ENCODE assay signal across 8 cellular contexts in the genomic region with DNA sequence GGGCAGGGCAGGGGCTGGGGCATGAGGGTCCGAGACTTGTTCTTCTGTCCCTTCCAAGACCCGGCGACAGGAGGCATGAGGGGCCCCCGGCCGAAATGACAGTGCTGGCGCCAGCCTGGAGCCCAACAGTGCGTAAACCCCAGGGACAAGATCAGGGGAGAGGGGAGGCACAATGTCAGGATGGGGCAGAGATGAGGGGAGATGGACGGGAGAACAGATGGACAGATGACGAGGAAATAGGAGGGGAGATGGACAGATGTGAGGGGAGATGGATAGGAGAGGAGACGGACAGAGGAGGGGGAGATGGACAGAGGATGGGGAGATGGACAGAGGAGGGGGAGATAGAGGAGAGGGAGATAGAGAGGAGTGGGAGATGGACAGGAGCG. TPM values are rescaled to one million over a fixed set of nuclear protein-coding genes. Genes with fewer than 3 reads are reported as not detected.
A peak's percentile ranks its signal among the peaks of the same experiment; 100 is the strongest.
DNase-seq lines count a peak whose midpoint lies in the region; ATAC-seq, FAIRE-seq and TF ChIP-seq lines count a peak whose summit lies in the region.

No MANE protein-coding gene starts in this region.

- intact Hi-C loops in CD8-positive, alpha-beta T cell (cut with DNase I, micrococcal nuclease) = loop anchor here (1.0 to 10.0 kb wide), 8 partner anchors 13 to 250 kb away; a partner anchor contains a TSS
- intact Hi-C loops in OCI-LY7 (cut with micrococcal nuclease; ENCODE audit: unreplicated experiment) = no loop called here

- POLR2A ChIA-PET in CD8-positive, alpha-beta T cell (lab: Charles Lee) = interaction anchor here (2.3 kb wide), 1 partner anchor 14 kb away, joined by 13 read pairs; a partner anchor contains a TSS
- POLR2A ChIA-PET in OCI-LY7 (lab: Charles Lee) (no interaction called here), H1 (lab: Charles Lee; ENCODE audit: partially characterized antibody) (no interaction called here)

- no peak for DNase-seq in CD8-positive, alpha-beta T cell
- DNase-seq in OCI-LY7 (ENCODE audit: low spot score) (no peak), H1 (ENCODE audit: low read depth in 1 of 2, low spot score in 2 of 2) (no peak), osteocyte (ENCODE audit: extremely low spot score, unreplicated experiment) (no peak), NOMO-1 treated with dmso at 0.1 percent for 144 hours (lab: John Stamatoyannopoulos, UW; ENCODE audit: unreplicated experiment) (no peak), ACHN (no peak), DMS79 treated with DMSO at 0.1 percent for 48 hours (lab: John Stamatoyannopoulos, UW) (no peak)

- H3K27me3 Mint-ChIP-seq in CD8-positive, alpha-beta T cell (ENCODE audit: low read depth) = no peaks in the 10 kb centered on the region
- H3K27me3 Mint-ChIP-seq in osteocyte (ENCODE audit: unreplicated experiment) = no peaks in the 10 kb centered on the region

- H3K27ac Mint-ChIP-seq in CD8-positive, alpha-beta T cell = peak overlapping the region; percentile 98
- H3K27ac Mint-ChIP-seq in osteocyte (ENCODE audit: unreplicated experiment) = peak overlapping the region; percentile 52

- H3K4me3 Mint-ChIP-seq in CD8-positive, alpha-beta T cell = peak overlapping the region; percentile 91
- H3K4me3 Mint-ChIP-seq in osteocyte (ENCODE audit: unreplicated experiment) = peak overlapping the region; percentile 80

- no peaks in the 10 kb centered on the region for H3K9me3 Mint-ChIP-seq in CD8-positive, alpha-beta T cell
- no peaks in the 10 kb centered on the region for H3K9me3 Mint-ChIP-seq in osteocyte (ENCODE audit: unreplicated experiment)

- no peak overlapping the region for H3K9ac ChIP-seq in H1 (replicated peaks in 1 of 4; ENCODE audit: extremely low read depth in 1 of 4, low read depth in 3 of 4, low read length in 3 of 4)

- no peak for FAIRE-seq in H1 (lab: Jason Lieb, UNC)

- peak overlapping the region; percentile 81; the same call in 1 of the 2 replicates for H2BK15ac ChIP-seq in H1 (ENCODE audit: low read length)

- CTCF ChIA-PET in CD8-positive, alpha-beta T cell (lab: Charles Lee) = interaction anchor here (1.3 to 2.3 kb wide), 2 partner anchors 11 to 90 kb away, joined by 3 to 19 read pairs; no protein-coding TSS in a partner anchor
- CTCF ChIA-PET in OCI-LY7 (lab: Charles Lee; ENCODE audit: unreplicated experiment) = no interaction called here
- CTCF ChIA-PET in H1 (lab: Charles Lee; ENCODE audit: partially characterized antibody) = interaction anchor here (0.6 to 4.7 kb wide), 2 partner anchors 80 to 96 kb away, joined by 3 to 20 read pairs; no protein-coding TSS in a partner anchor

- H4K5ac ChIP-seq in H1 (ENCODE audit: insufficient read length, low read depth, low read length) = no peak overlapping the region

- peak overlapping the region; percentile 98 for H3K4me3 ChIP-seq in CD8-positive, alpha-beta T cell (ENCODE audit: low read depth, low read length)
- peak overlapping the region; percentile 69 for H3K4me3 ChIP-seq in OCI-LY7 (ENCODE audit: low read depth, low read length, poor library complexity, severe bottlenecking)
- peak overlapping the region in 1 of 4 experiments; percentile 58; a peak in 1 of 8 replicates for H3K4me3 ChIP-seq in H1 (ENCODE audit: extremely low read depth in 1 of 4, insufficient read depth in 2 of 4, low read depth in 3 of 4, low read length in 4 of 4)

- peak overlapping the region; percentile 97 for H3K4me2 ChIP-seq in OCI-LY7 (ENCODE audit: low read length)
- peak overlapping the region; percentile 9 to 48; a peak in 2 of 4 replicates for H3K4me2 ChIP-seq in H1 (ENCODE audit: insufficient read depth in 1 of 2, low read depth in 2 of 2, low read length in 2 of 2)

- H3K79me1 ChIP-seq in H1 (ENCODE audit: low read depth, low read length) = no peaks in the 10 kb centered on the region

- H3K18ac ChIP-seq in H1 (ENCODE audit: extremely low read depth, low read length) = peak overlapping the region; percentile 32; the same call in 1 of the 2 replicates

- TF ChIP-seq POLR2A in H1 (IDR thresholded peaks at IDR 0.05; ENCODE audit: control extremely low read depth in 1 of 2, low read depth in 2 of 2, low read length in 2 of 2) = no peak

- H3K23me2 ChIP-seq in H1 (ENCODE audit: low read depth, low read length) = no peaks in the 10 kb centered on the region; the same call in 1 of the 2 replicates

- 83% methylated on average over 7 of the region's 11 CpGs; no CpG with 5 or more reads in 1 of the 2 experiments for WGBS in H1 (ENCODE audit: extremely low coverage in 1 of 2, insufficient coverage in 1 of 2, insufficient read length in 1 of 2, insufficient replicate concordance in 2 of 2, low coverage in 1 of 2, low lambda C conversion rate in 2 of 2, missing lambda C conversion rate in 1 of 2), 2 experiments

- H2BK12ac ChIP-seq in H1 (ENCODE audit: low read depth, low read length) = 0 out of 2 replicates have a peak overlapping the region, but pooled peaks have one; percentile 27

- H3K14ac ChIP-seq in H1 (ENCODE audit: insufficient read length) = no peak overlapping the region

- H3K9me2 ChIP-seq in OCI-LY7 (ENCODE audit: insufficient read depth, low read length) = no peaks in the 10 kb centered on the region

- H2BK120ac ChIP-seq in H1 (replicated peaks; ENCODE audit: low read depth, low read length) = no peak overlapping the region

- H3K9me3 ChIP-seq in CD8-positive, alpha-beta T cell (ENCODE audit: low read length) = no peaks in the 10 kb centered on the region
- H3K9me3 ChIP-seq in OCI-LY7 (ENCODE audit: low read length) (no peaks in the 10 kb centered on the region), H1 (ENCODE audit: insufficient read depth in 2 of 2, low read depth in 1 of 2, low read length in 1 of 2) (no peaks in the 10 kb centered on the region; a peak in 1 of 4 replicates)

- no peak overlapping the region for H2BK20ac ChIP-seq in H1 (ENCODE audit: low read length)

- BruUV-seq in OCI-LY7 (replicated peaks; lab: Mats Ljungman, UMichigan) = no TSS peak

- H3K36me3 ChIP-seq in CD8-positive, alpha-beta T cell (ENCODE audit: insufficient read depth, low read length) = peaks cover 14% of the 10 kb centered on the region
- H3K36me3 ChIP-seq in OCI-LY7 (ENCODE audit: insufficient read depth, low read length) (peaks cover 18% of the 10 kb centered on the region; the same call in 1 of the 2 replicates), H1 (ENCODE audit: control insufficient read depth in 2 of 4, insufficient read depth in 4 of 4, low read length in 3 of 4) (peaks cover 0 to 2% (median 0%) of the 10 kb centered on the region in 4 experiments; a peak in 2 of 8 replicates)

- H4K8ac ChIP-seq in H1 (ENCODE audit: extremely low read depth, insufficient read depth, low read length) = no peak overlapping the region

- no peak for TF ChIP-seq RAD21 in H1 (IDR thresholded peaks at IDR 0.05 in 1 of 2, conservative IDR thresholded peaks at IDR 0.05 in 1 of 2; ENCODE audit: low read depth in 2 of 2, low read length in 2 of 2)

- H3K4ac ChIP-seq in H1 (replicated peaks; ENCODE audit: insufficient read length, low read depth, low read length) = no peak overlapping the region

- peak overlapping the region; percentile 96 for H3K27ac ChIP-seq in CD8-positive, alpha-beta T cell (ENCODE audit: low read depth, low read length)
- H3K27ac ChIP-seq in OCI-LY7 (ENCODE audit: low read depth, low read length, poor library complexity, severe bottlenecking) (peak overlapping the region; percentile 44), H1 (ENCODE audit: low read depth, low read length) (no peak overlapping the region)

- H3K36me3 Mint-ChIP-seq in CD8-positive, alpha-beta T cell = peaks cover 31% of the 10 kb centered on the region
- peaks cover 5% of the 10 kb centered on the region for H3K36me3 Mint-ChIP-seq in osteocyte (ENCODE audit: unreplicated experiment)

- H3K27me3 ChIP-seq in CD8-positive, alpha-beta T cell (ENCODE audit: insufficient read depth, low read length) = no peaks in the 10 kb centered on the region
- H3K27me3 ChIP-seq in H1 (replicated peaks in 1 of 4; ENCODE audit: control insufficient read depth in 3 of 4, extremely low read depth in 1 of 4, insufficient read depth in 3 of 4, low read length in 3 of 4) = peaks cover 0 to 5% (median 0%) of the 10 kb centered on the region in 4 experiments; a peak in 4 of 7 replicates

- H3K23ac ChIP-seq in H1 (ENCODE audit: insufficient read length) = no peak overlapping the region

- H4K91ac ChIP-seq in H1 (replicated peaks; ENCODE audit: insufficient read length, low read length) = no peak overlapping the region

- H4K20me1 ChIP-seq in OCI-LY7 (ENCODE audit: insufficient read depth, low read length) (no peaks in the 10 kb centered on the region), H1 (replicated peaks in 1 of 2; ENCODE audit: control insufficient read depth in 1 of 2, insufficient read depth in 2 of 2, low read length in 2 of 2) (no peaks in the 10 kb centered on the region)

- peaks cover 51% of the 10 kb centered on the region for H3K4me1 Mint-ChIP-seq in CD8-positive, alpha-beta T cell (ENCODE audit: low read depth)
- peaks cover 21% of the 10 kb centered on the region for H3K4me1 Mint-ChIP-seq in osteocyte (ENCODE audit: unreplicated experiment)

- H3K56ac ChIP-seq in H1 (replicated peaks; ENCODE audit: insufficient read length, low read depth, low read length) = no peak overlapping the region

- peaks cover 52% of the 10 kb centered on the region for H3K4me1 ChIP-seq in CD8-positive, alpha-beta T cell (ENCODE audit: insufficient read depth, low read length)
- H3K4me1 ChIP-seq in OCI-LY7 (ENCODE audit: insufficient read depth, low read length, poor library complexity, severe bottlenecking) (peaks cover 40% of the 10 kb centered on the region), H1 (replicated peaks in 1 of 4; ENCODE audit: control insufficient read depth in 3 of 4, insufficient read depth in 4 of 4, low read length in 3 of 4) (0 out of 7 replicates have a peak, but pooled peaks cover 0 to 5% (median 0%) of the 10 kb centered on the region in 4 experiments)

- in situ Hi-C loops in ACHN (cut with HindIII; ENCODE audit: low pct_ligation_motif_present, low pct_unique_long_range_greater_than_20kb, low sequenced_read_pairs) = no loop called here

- H2AK5ac ChIP-seq in H1 (ENCODE audit: low read depth, low read length) = no peak overlapping the region

- no peak for TF ChIP-seq EP300 in H1 (IDR thresholded peaks at IDR 0.05; ENCODE audit: borderline replicate concordance in 1 of 2, low read depth in 2 of 2, low read length in 2 of 2)

- no peak for ATAC-seq in CD8-positive, alpha-beta T cell
- ATAC-seq in GM21528 (IDR thresholded peaks at IDR 0.05; ENCODE audit: low FRiP score, unreplicated experiment) = no peak

- H3K79me2 ChIP-seq in OCI-LY7 (ENCODE audit: insufficient read depth, low read depth, low read length) (no peaks in the 10 kb centered on the region), H1 (ENCODE audit: control insufficient read depth in 1 of 2, insufficient read depth in 2 of 2, low read length in 2 of 2) (no peaks in the 10 kb centered on the region)

- H2AFZ ChIP-seq in OCI-LY7 (ENCODE audit: low read length) (no peak overlapping the region), H1 (ENCODE audit: low read length) (no peak overlapping the region)

- TF ChIP-seq CTCF in CD8-positive, alpha-beta T cell (IDR thresholded peaks at IDR 0.05) = no peak
- TF ChIP-seq CTCF in OCI-LY7 (conservative IDR thresholded peaks at IDR 0.05; ENCODE audit: low read length) = no peak
- TF ChIP-seq CTCF in H1 (IDR thresholded peaks at IDR 0.05; ENCODE audit: control extremely low read depth in 1 of 3, insufficient read depth in 1 of 3, low read depth in 1 of 3, low read length in 3 of 3) = no peak
- no peak for TF ChIP-seq CTCF in osteocyte (IDR thresholded peaks at IDR 0.05)

- no peak overlapping the region for H2BK5ac ChIP-seq in H1 (ENCODE audit: low read depth, low read length)

RNA-seq across cellular contexts. Expression of a gene that starts 0.5 kb away (rescaled TPM):
- total RNA-seq in CD8-positive, alpha-beta T cell = 100 to 1,000 TPM; 246 to 259 TPM
- total RNA-seq in OCI-LY7 (2014; rRNA removed; shearing (Covaris generic)) = 8.2 and 10.1 TPM in 2 replicates
- total RNA-seq in OCI-LY7 (2022) = 8.4 and 11.7 TPM in 2 replicates
- 1.6 and 2.6 TPM in 2 replicates for total RNA-seq in H1 (2021; fragmentation: NEBNext Ultra II Directional; extraction: Animal tissue kit (Norgen Biotek cat#: 25700))
- polyA plus RNA-seq in H1 (2011; rRNA removed) = 3.2 and 3.9 TPM in 2 replicates
- 2.1 TPM for polyA plus RNA-seq in H1 (2011; cell fraction: cytosol; rRNA removed)
- polyA plus RNA-seq in H1 (2011; cell fraction: nucleus; rRNA removed) = 2.8 TPM
- 1.8 to 3.5 TPM (median 2.2 TPM) in 4 replicates for polyA plus RNA-seq in H1 (2012, experiment 1 of 2)
- 2.4 TPM for polyA plus RNA-seq in H1 (2012, experiment 2 of 2)
- polyA plus RNA-seq in H1 (2013, experiment 1 of 2) = 2.3 TPM
- 2.1 TPM for polyA plus RNA-seq in H1 (2013, experiment 2 of 2)
- polyA minus RNA-seq in H1 (2011; rRNA and poly(A)+ RNA removed) = 0.39 TPM in 1 of 2 replicates, not detected in the other
- polyA minus RNA-seq in H1 (2011; cell fraction: cytosol; rRNA and poly(A)+ RNA removed) = not detected
- not detected for polyA minus RNA-seq in H1 (2011; cell fraction: nucleus; rRNA and poly(A)+ RNA removed)
- 10.8 and 11.3 TPM in 2 replicates for total RNA-seq in osteocyte

RNA-seq across cellular contexts. Expression of a gene that starts 12.9 kb away (rescaled TPM):
- total RNA-seq in CD8-positive, alpha-beta T cell = 1,000 to 10,000 TPM; 5,165 to 5,323 TPM
- total RNA-seq in OCI-LY7 (2014; rRNA removed; shearing (Covaris generic)) = 6,720 and 8,461 TPM in 2 replicates
- total RNA-seq in OCI-LY7 (2022) (2,999 and 3,606 TPM in 2 replicates), osteocyte (2,592 and 2,617 TPM in 2 replicates)
- total RNA-seq in H1 (2021; fragmentation: NEBNext Ultra II Directional; extraction: Animal tissue kit (Norgen Biotek cat#: 25700)) = 3,305 and 3,520 TPM in 2 replicates
- 8,501 and 8,868 TPM in 2 replicates for polyA plus RNA-seq in H1 (2011; rRNA removed)
- polyA plus RNA-seq in H1 (2011; cell fraction: cytosol; rRNA removed) = 6,473 TPM
- 8,490 TPM for polyA plus RNA-seq in H1 (2011; cell fraction: nucleus; rRNA removed)
- 3,636 to 6,700 TPM (median 4,913 TPM) in 4 replicates for polyA plus RNA-seq in H1 (2012, experiment 1 of 2)
- 4,417 TPM for polyA plus RNA-seq in H1 (2012, experiment 2 of 2)
- 5,169 TPM for polyA plus RNA-seq in H1 (2013, experiment 1 of 2)
- polyA plus RNA-seq in H1 (2013, experiment 2 of 2) = 4,987 TPM
- polyA minus RNA-seq in H1 (2011; rRNA and poly(A)+ RNA removed) = 1,061 and 1,192 TPM in 2 replicates
- 1,493 TPM for polyA minus RNA-seq in H1 (2011; cell fraction: cytosol; rRNA and poly(A)+ RNA removed)
- polyA minus RNA-seq in H1 (2011; cell fraction: nucleus; rRNA and poly(A)+ RNA removed) = 3,411 TPM

RNA-seq across cellular contexts. Expression of a gene that starts 21.5 kb away (rescaled TPM):
- 10 to 100 TPM; 26.1 to 30.7 TPM for total RNA-seq in CD8-positive, alpha-beta T cell
- total RNA-seq in OCI-LY7 (2014; rRNA removed; shearing (Covaris generic)) = 39.5 and 55.4 TPM in 2 replicates
- total RNA-seq in OCI-LY7 (2022) (26.0 and 30.6 TPM in 2 replicates), osteocyte (31.8 and 34.0 TPM in 2 replicates)
- total RNA-seq in H1 (2021; fragmentation: NEBNext Ultra II Directional; extraction: Animal tissue kit (Norgen Biotek cat#: 25700)) = 32.7 and 34.3 TPM in 2 replicates
- polyA plus RNA-seq in H1 (2011; rRNA removed) = 30.5 and 54.8 TPM in 2 replicates
- polyA plus RNA-seq in H1 (2011; cell fraction: cytosol; rRNA removed) = 32.1 TPM
- polyA plus RNA-seq in H1 (2011; cell fraction: nucleus; rRNA removed) = 81.6 TPM
- polyA plus RNA-seq in H1 (2012, experiment 1 of 2) = 26.2 to 40.1 TPM (median 35.4 TPM) in 4 replicates
- polyA plus RNA-seq in H1 (2012, experiment 2 of 2) = 25.7 TPM
- polyA plus RNA-seq in H1 (2013, experiment 1 of 2) = 19.9 TPM
- 18.5 TPM for polyA plus RNA-seq in H1 (2013, experiment 2 of 2)
- 13.9 and 18.1 TPM in 2 replicates for polyA minus RNA-seq in H1 (2011; rRNA and poly(A)+ RNA removed)
- polyA minus RNA-seq in H1 (2011; cell fraction: cytosol; rRNA and poly(A)+ RNA removed) = 25.7 TPM
- 21.3 TPM for polyA minus RNA-seq in H1 (2011; cell fraction: nucleus; rRNA and poly(A)+ RNA removed)

RNA-seq across cellular contexts. Expression of a gene that starts 21.7 kb away (rescaled TPM):
- total RNA-seq in CD8-positive, alpha-beta T cell = 1,000 to 10,000 TPM; 3,746 to 3,873 TPM
- 6,180 and 6,539 TPM in 2 replicates for total RNA-seq in OCI-LY7 (2014; rRNA removed; shearing (Covaris generic))
- total RNA-seq in OCI-LY7 (2022) (2,366 and 2,673 TPM in 2 replicates), osteocyte (1,892 and 1,912 TPM in 2 replicates)
- total RNA-seq in H1 (2021; fragmentation: NEBNext Ultra II Directional; extraction: Animal tissue kit (Norgen Biotek cat#: 25700)) = 2,240 and 2,296 TPM in 2 replicates
- 4,988 and 6,072 TPM in 2 replicates for polyA plus RNA-seq in H1 (2011; rRNA removed)
- 7,346 TPM for polyA plus RNA-seq in H1 (2011; cell fraction: cytosol; rRNA removed)
- 2,598 TPM for polyA plus RNA-seq in H1 (2011; cell fraction: nucleus; rRNA removed)
- polyA plus RNA-seq in H1 (2012, experiment 1 of 2) = 4,049 to 4,786 TPM (median 4,319 TPM) in 4 replicates
- 6,913 TPM for polyA plus RNA-seq in H1 (2012, experiment 2 of 2)
- 3,607 TPM for polyA plus RNA-seq in H1 (2013, experiment 1 of 2)
- polyA plus RNA-seq in H1 (2013, experiment 2 of 2) = 3,607 TPM
- polyA minus RNA-seq in H1 (2011; rRNA and poly(A)+ RNA removed) = 1,118 and 1,125 TPM in 2 replicates
- polyA minus RNA-seq in H1 (2011; cell fraction: cytosol; rRNA and poly(A)+ RNA removed) = 628 TPM
- 876 TPM for polyA minus RNA-seq in H1 (2011; cell fraction: nucleus; rRNA and poly(A)+ RNA removed)

RNA-seq across cellular contexts. Expression of a gene that starts 22.9 kb away (rescaled TPM):
- 100 to 1,000 TPM; 113 to 119 TPM for total RNA-seq in CD8-positive, alpha-beta T cell
- total RNA-seq in OCI-LY7 (2014; rRNA removed; shearing (Covaris generic)) = 114 and 117 TPM in 2 replicates
- total RNA-seq in OCI-LY7 (2022) (93.2 and 95.5 TPM in 2 replicates), osteocyte (80.2 and 84.5 TPM in 2 replicates)
- total RNA-seq in H1 (2021; fragmentation: NEBNext Ultra II Directional; extraction: Animal tissue kit (Norgen Biotek cat#: 25700)) = 146 and 155 TPM in 2 replicates
- 195 and 220 TPM in 2 replicates for polyA plus RNA-seq in H1 (2011; rRNA removed)
- 231 TPM for polyA plus RNA-seq in H1 (2011; cell fraction: cytosol; rRNA removed)
- polyA plus RNA-seq in H1 (2011; cell fraction: nucleus; rRNA removed) = 195 TPM
- 192 to 228 TPM (median 222 TPM) in 4 replicates for polyA plus RNA-seq in H1 (2012, experiment 1 of 2)
- 206 TPM for polyA plus RNA-seq in H1 (2012, experiment 2 of 2)
- 148 TPM for polyA plus RNA-seq in H1 (2013, experiment 1 of 2)
- 146 TPM for polyA plus RNA-seq in H1 (2013, experiment 2 of 2)
- 107 and 108 TPM in 2 replicates for polyA minus RNA-seq in H1 (2011; rRNA and poly(A)+ RNA removed)
- polyA minus RNA-seq in H1 (2011; cell fraction: cytosol; rRNA and poly(A)+ RNA removed) = 65.8 TPM
- polyA minus RNA-seq in H1 (2011; cell fraction: nucleus; rRNA and poly(A)+ RNA removed) = 63.0 TPM

Comparison
In these comparisons a context has a peak if more than half of its experiments do, and no peak if none do; other contexts are left out.
1. RNA of a gene that starts 0.5 kb away (total RNA-seq): 246 to 259 TPM in CD8-positive, alpha-beta T cell; 10.8 to 11.3 TPM in osteocyte, 8.2 to 11.7 TPM in OCI-LY7 and 1.6 to 2.6 TPM in H1; every median in the first group is over 10 times any median in the second.